In the genomic region with DNA sequence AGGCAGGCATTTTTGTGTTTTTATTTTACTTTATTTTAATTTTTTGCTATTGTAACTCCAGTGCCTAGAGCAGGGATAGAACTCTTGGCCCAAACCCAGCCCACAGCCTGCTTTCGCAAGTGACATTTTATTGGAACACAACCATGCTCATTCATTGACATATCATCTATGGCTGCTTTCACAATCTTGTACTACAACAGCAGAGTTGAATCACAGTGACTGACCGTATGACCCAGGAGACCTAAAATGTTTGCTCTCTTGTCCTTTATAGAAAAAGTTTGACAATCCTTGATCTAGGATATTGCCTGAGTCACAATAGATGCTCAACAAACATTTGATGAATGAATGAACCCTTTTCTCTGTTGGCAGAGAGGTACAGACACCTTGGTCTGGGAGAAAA, we compare ENCODE assay signal across 1 cellular context.
TF ChIP-seq lines count a peak whose summit lies in the region.

No MANE protein-coding gene starts in this region.

TF ChIP-seq in liver, 16 proteins besides CTCF, POLR2A, EP300 and RAD21 (continued from another document):
- TF ChIP-seq, protein P1, sequence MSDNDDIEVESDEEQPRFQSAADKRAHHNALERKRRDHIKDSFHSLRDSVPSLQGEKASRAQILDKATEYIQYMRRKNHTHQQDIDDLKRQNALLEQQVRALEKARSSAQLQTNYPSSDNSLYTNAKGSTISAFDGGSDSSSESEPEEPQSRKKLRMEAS (IDR thresholded peaks at IDR 0.05): peak; percentile 78
- TF ChIP-seq HNF4G (IDR thresholded peaks at IDR 0.05): peak; percentile 35
- peak; percentile 79 for TF ChIP-seq SP1 (IDR thresholded peaks at IDR 0.05)
